In the genomic region with DNA sequence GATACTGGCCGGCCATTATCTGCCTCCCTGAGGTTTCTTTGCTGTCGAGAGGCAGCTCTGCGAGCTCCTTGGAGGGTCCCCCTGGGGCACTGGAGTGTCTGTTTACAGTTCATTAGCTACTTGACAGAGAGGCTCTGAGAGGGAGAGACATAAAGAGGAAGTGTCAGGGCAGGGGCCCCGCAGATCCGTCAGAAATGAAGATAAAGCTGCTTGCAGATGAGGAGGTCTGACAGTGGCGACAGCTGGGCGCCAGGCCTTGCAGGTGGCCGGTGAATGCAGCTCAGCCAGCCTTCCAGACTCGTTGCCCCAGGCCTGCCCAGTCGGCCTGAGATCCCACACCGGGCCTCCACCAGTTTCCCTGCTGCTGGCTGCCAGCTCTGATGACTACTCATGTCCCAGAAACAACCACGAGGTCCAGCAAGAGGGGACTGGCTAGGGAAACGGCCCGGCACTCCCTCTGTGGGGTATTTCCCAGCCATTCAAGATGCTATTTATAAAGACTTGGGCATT, we compare ENCODE assay signal across 12 cellular contexts.
A peak's percentile ranks its signal among the peaks of the same experiment; 100 is the strongest.
DNase-seq lines count a peak whose midpoint lies in the region; FAIRE-seq and TF ChIP-seq lines count a peak whose summit lies in the region.
"Had no signal": no experiment of that assay in that cellular context is flagged by ENCODE, and none has a peak within 500 bp of the region (broad histone marks: within the 10 kb centered on the region; RNA-seq: fewer than 3 reads in every experiment).

No MANE protein-coding gene starts in this region.

- POLR2A ChIA-PET in SK-N-SH (lab: Yijun Ruan, JAX) = interaction anchor here (0.7 to 1.8 kb wide), 7 partner anchors 9 to 301 kb away, joined by 3 to 10 read pairs (median 3); a partner anchor contains a TSS

- H3K36me3 ChIP-seq in SK-N-SH (replicated peaks in 1 of 2; ENCODE audit: control insufficient read depth in 1 of 2, insufficient read depth in 2 of 2, low read length in 1 of 2) = no peaks in the 10 kb centered on the region
- H3K36me3 ChIP-seq in kidney (ENCODE audit: control insufficient read depth in 1 of 2, insufficient read depth in 2 of 2, low read length in 2 of 2) = no peaks in the 10 kb centered on the region
- no peaks in the 10 kb centered on the region for H3K36me3 ChIP-seq in esophagus muscularis mucosa
- H3K36me3 ChIP-seq: neutrophil had no signal

- H3K27ac ChIP-seq in SK-N-SH (ENCODE audit: low read depth in 2 of 2, low read length in 1 of 2) (peak overlapping the region in 1 of 2 experiments; percentile 97; a peak in 2 of 4 replicates), kidney (ENCODE audit: low read depth in 2 of 2, low read length in 2 of 2) (no peak overlapping the region), esophagus muscularis mucosa (replicated peaks in 1 of 4) (no peak overlapping the region)
- H3K27ac ChIP-seq: neutrophil had no signal

- H3K36me3 Mint-ChIP-seq in activated naive CD4-positive, alpha-beta T cell treated with anti-CD3 and anti-CD28 coated beads for 36 hours (ENCODE audit: low read depth) = no peaks in the 10 kb centered on the region

- DNase-seq in EH (ENCODE audit: low read depth) = peak; percentile 5
- DNase-seq in NCI-H1436 (lab: John Stamatoyannopoulos, UW) = peak; percentile 87
- DNase-seq in SK-N-SH = peak; percentile 89
- peak; percentile 51 for DNase-seq in kidney
- DNase-seq in esophagus muscularis mucosa (ENCODE audit: extremely low spot score) = no peak
- DNase-seq in RCC 7860 (ENCODE audit: low spot score) = no peak
- no peak for DNase-seq in activated naive CD4-positive, alpha-beta T cell treated with anti-CD3 and anti-CD28 coated beads for 36 hours
- DNase-seq in CD1c-positive myeloid dendritic cell (ENCODE audit: extremely low spot score) = no peak

- H3K27me3 ChIP-seq in SK-N-SH (ENCODE audit: insufficient read depth) = no peaks in the 10 kb centered on the region; the same call in 1 of the 2 replicates
- peaks cover 0 to 94% (median 5%) of the 10 kb centered on the region in 4 donors for H3K27me3 ChIP-seq in esophagus muscularis mucosa

- CTCF ChIA-PET in SK-N-SH (lab: Yijun Ruan, JAX) = interaction anchor here (0.6 to 2.0 kb wide), 7 partner anchors 8 to 278 kb away, joined by 3 to 7 read pairs (median 5); a partner anchor contains a TSS
- CTCF ChIA-PET in activated naive CD4-positive, alpha-beta T cell treated with anti-CD3 and anti-CD28 coated beads for 36 hours (lab: Charles Lee) = interaction anchor here (1.0 to 1.2 kb wide), 2 partner anchors 82 to 346 kb away, joined by 3 read pairs; no protein-coding TSS in a partner anchor

- H2AFZ ChIP-seq in SK-N-SH (ENCODE audit: low read depth) = no peak overlapping the region

- no peaks in the 10 kb centered on the region for H3K9me3 Mint-ChIP-seq in activated naive CD4-positive, alpha-beta T cell treated with anti-CD3 and anti-CD28 coated beads for 36 hours
- H3K9me3 Mint-ChIP-seq: activated T-helper 17 cell treated with anti-CD3 and anti-CD28 coated beads, Interleukin-2, amount 50 U/mL, for 72 hours had no signal

- no peak overlapping the region for H3K4me3 Mint-ChIP-seq in activated naive CD4-positive, alpha-beta T cell treated with anti-CD3 and anti-CD28 coated beads for 36 hours
- H3K4me3 Mint-ChIP-seq: activated T-helper 17 cell treated with anti-CD3 and anti-CD28 coated beads, Interleukin-2, amount 50 U/mL, for 72 hours had no signal

- 7% methylated on average over 14 of the region's 14 CpGs for WGBS in SK-N-SH (ENCODE audit: low lambda C conversion rate)
- 9% methylated on average over 11 of the region's 14 CpGs for WGBS in esophagus muscularis mucosa

- no peak for TF ChIP-seq RAD21 in SK-N-SH (IDR thresholded peaks at IDR 0.05; ENCODE audit: low read length)

- intact Hi-C loops in kidney (cut with DNase I) = no loop called here
- intact Hi-C loops in esophagus muscularis mucosa (cut with DNase I) = no loop called here
- intact Hi-C loops in activated naive CD4-positive, alpha-beta T cell treated with anti-CD3 and anti-CD28 coated beads for 36 hours (cut with micrococcal nuclease) = no loop called here

- FAIRE-seq in kidney (lab: Jason Lieb, UNC) (no peak), RCC 7860 (lab: Jason Lieb, UNC) (no peak)
- FAIRE-seq: G401.6, H54 had no signal

- peak in 1 of 2 experiments; percentile 87; a peak in 2 of 4 replicates for TF ChIP-seq EP300 in SK-N-SH (IDR thresholded peaks at IDR 0.05; ENCODE audit: borderline replicate concordance in 1 of 2, low read depth in 1 of 2, low read length in 1 of 2)
- TF ChIP-seq EP300 in esophagus muscularis mucosa (IDR thresholded peaks at IDR 0.05) = no peak

- H3K27me3 Mint-ChIP-seq in activated naive CD4-positive, alpha-beta T cell treated with anti-CD3 and anti-CD28 coated beads for 36 hours (ENCODE audit: low read depth) = peaks cover 11% of the 10 kb centered on the region

- H3K9ac ChIP-seq in SK-N-SH (no peak overlapping the region), kidney (ENCODE audit: low read length in 2 of 2) (no peak overlapping the region)

- H4K20me1 ChIP-seq in SK-N-SH (ENCODE audit: insufficient read depth) = no peaks in the 10 kb centered on the region

- H3F3A ChIP-seq in SK-N-SH (replicated peaks; ENCODE audit: insufficient read depth) = no peaks in the 10 kb centered on the region

- no peaks in the 10 kb centered on the region for H3K9me2 ChIP-seq in SK-N-SH

- H3K4me2 ChIP-seq in SK-N-SH = no peak overlapping the region

- TF ChIP-seq POLR2A in esophagus muscularis mucosa (IDR thresholded peaks at IDR 0.05; ENCODE audit: low read depth) = no peak

- H3K4me1 Mint-ChIP-seq in activated naive CD4-positive, alpha-beta T cell treated with anti-CD3 and anti-CD28 coated beads for 36 hours (ENCODE audit: low read depth) = no peaks in the 10 kb centered on the region
- H3K4me1 Mint-ChIP-seq: activated T-helper 17 cell treated with anti-CD3 and anti-CD28 coated beads, Interleukin-2, amount 50 U/mL, for 72 hours had no signal

- no peak overlapping the region for H3K4me3 ChIP-seq in SK-N-SH (ENCODE audit: low read depth in 2 of 2, low read length in 1 of 2)
- no peak overlapping the region for H3K4me3 ChIP-seq in kidney (ENCODE audit: low read length in 2 of 2)
- no peak overlapping the region for H3K4me3 ChIP-seq in esophagus muscularis mucosa

- H3K9me3 ChIP-seq in SK-N-SH (no peaks in the 10 kb centered on the region), kidney (ENCODE audit: control insufficient read depth in 1 of 2, low read length in 2 of 2) (peaks cover 0 to 4% of the 10 kb centered on the region in 2 donors), esophagus muscularis mucosa (no peaks in the 10 kb centered on the region)
- H3K9me3 ChIP-seq: neutrophil had no signal

- TF ChIP-seq CTCF in SK-N-SH (IDR thresholded peaks at IDR 0.05) = no peak
- no peak for TF ChIP-seq CTCF in kidney (IDR thresholded peaks at IDR 0.05; ENCODE audit: borderline replicate concordance, extremely low read depth, insufficient read depth)
- TF ChIP-seq CTCF in esophagus muscularis mucosa (IDR thresholded peaks at IDR 0.05) = no peak

- H3K79me2 ChIP-seq in SK-N-SH (ENCODE audit: insufficient read depth) = no peaks in the 10 kb centered on the region

- H3K27ac Mint-ChIP-seq in activated naive CD4-positive, alpha-beta T cell treated with anti-CD3 and anti-CD28 coated beads for 36 hours = no peak overlapping the region
- H3K27ac Mint-ChIP-seq: activated T-helper 17 cell treated with anti-CD3 and anti-CD28 coated beads, Interleukin-2, amount 50 U/mL, for 72 hours had no signal

- H3K4me1 ChIP-seq in SK-N-SH (ENCODE audit: control insufficient read depth in 1 of 2, insufficient read depth in 2 of 2, low read depth in 1 of 2, low read length in 1 of 2) (peaks cover 0 to 41% of the 10 kb centered on the region in 2 experiments; a peak in 2 of 4 replicates), kidney (ENCODE audit: control insufficient read depth in 1 of 2, insufficient read depth in 1 of 2, low read depth in 1 of 2, low read length in 2 of 2) (no peaks in the 10 kb centered on the region), esophagus muscularis mucosa (no peaks in the 10 kb centered on the region)

TF ChIP-seq in SK-N-SH, 30 proteins besides CTCF, POLR2A, EP300 and RAD21:
- TF ChIP-seq TCF12 (IDR thresholded peaks at IDR 0.05) (peak; percentile 18; the same call in 1 of the 2 replicates), RCOR1 (IDR thresholded peaks at IDR 0.05; ENCODE audit: low read length) (peak; percentile 84), GATA2 (CRISPR knock-in tag; IDR thresholded peaks at IDR 0.05) (peak; percentile 86), POLR2AphosphoS5 (IDR thresholded peaks at IDR 0.05; ENCODE audit: low read depth, low read length) (peak; percentile 44; the same call in 1 of the 2 replicates), FOXJ3 (CRISPR knock-in tag; IDR thresholded peaks at IDR 0.05) (peak; percentile 91), RXRA (IDR thresholded peaks at IDR 0.05; ENCODE audit: borderline replicate concordance, low read depth) (no peak), MXI1 (IDR thresholded peaks at IDR 0.05; ENCODE audit: low read depth, low read length) (peak; percentile 86; the same call in 1 of the 2 replicates), SMC3 (IDR thresholded peaks at IDR 0.05; ENCODE audit: low read depth, low read length) (no peak), CHD2 (IDR thresholded peaks at IDR 0.05; ENCODE audit: low read length, partially characterized antibody) (peak; percentile 86)
- TF ChIP-seq, protein P1, sequence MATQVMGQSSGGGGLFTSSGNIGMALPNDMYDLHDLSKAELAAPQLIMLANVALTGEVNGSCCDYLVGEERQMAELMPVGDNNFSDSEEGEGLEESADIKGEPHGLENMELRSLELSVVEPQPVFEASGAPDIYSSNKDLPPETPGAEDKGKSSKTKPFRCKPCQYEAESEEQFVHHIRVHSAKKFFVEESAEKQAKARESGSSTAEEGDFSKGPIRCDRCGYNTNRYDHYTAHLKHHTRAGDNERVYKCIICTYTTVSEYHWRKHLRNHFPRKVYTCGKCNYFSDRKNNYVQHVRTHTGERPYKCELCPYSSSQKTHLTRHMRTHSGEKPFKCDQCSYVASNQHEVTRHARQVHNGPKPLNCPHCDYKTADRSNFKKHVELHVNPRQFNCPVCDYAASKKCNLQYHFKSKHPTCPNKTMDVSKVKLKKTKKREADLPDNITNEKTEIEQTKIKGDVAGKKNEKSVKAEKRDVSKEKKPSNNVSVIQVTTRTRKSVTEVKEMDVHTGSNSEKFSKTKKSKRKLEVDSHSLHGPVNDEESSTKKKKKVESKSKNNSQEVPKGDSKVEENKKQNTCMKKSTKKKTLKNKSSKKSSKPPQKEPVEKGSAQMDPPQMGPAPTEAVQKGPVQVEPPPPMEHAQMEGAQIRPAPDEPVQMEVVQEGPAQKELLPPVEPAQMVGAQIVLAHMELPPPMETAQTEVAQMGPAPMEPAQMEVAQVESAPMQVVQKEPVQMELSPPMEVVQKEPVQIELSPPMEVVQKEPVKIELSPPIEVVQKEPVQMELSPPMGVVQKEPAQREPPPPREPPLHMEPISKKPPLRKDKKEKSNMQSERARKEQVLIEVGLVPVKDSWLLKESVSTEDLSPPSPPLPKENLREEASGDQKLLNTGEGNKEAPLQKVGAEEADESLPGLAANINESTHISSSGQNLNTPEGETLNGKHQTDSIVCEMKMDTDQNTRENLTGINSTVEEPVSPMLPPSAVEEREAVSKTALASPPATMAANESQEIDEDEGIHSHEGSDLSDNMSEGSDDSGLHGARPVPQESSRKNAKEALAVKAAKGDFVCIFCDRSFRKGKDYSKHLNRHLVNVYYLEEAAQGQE (IDR thresholded peaks at IDR 0.05; ENCODE audit: low read depth, low read length) = no peak

Comparison
In these comparisons a context has a peak if more than half of its experiments do, and no peak if none do; other contexts are left out.
1. DNase-seq: peak in EH (single experiment), NCI-H1436 (single experiment), SK-N-SH (single experiment) and kidney (single experiment); none in esophagus muscularis mucosa (single experiment), RCC 7860 (single experiment), activated naive CD4-positive, alpha-beta T cell treated with anti-CD3 and anti-CD28 coated beads for 36 hours (single experiment) and CD1c-positive myeloid dendritic cell (single experiment).